ENCODE assay signal across 26 cellular contexts in genomic region chr7:128420773-128421172, GRCh38. TPM values are rescaled to one million over a fixed set of nuclear protein-coding genes. Genes with fewer than 3 reads are reported as not detected.
"Had no signal": no experiment of that assay in that cellular context is flagged by ENCODE, and none has a peak within 500 bp of the region (broad histone marks: within the 10 kb centered on the region; RNA-seq: fewer than 3 reads in every experiment).

No MANE protein-coding gene starts in this region.

- H3K27ac Mint-ChIP-seq: activated CD4-positive, alpha-beta T cell treated with anti-CD3 and anti-CD28 coated beads for 36 hours; activated naive CD8-positive, alpha-beta T cell treated with anti-CD3 and anti-CD28 coated beads for 36 hours; activated T-cell treated with anti-CD3 and anti-CD28 coated beads, Interleukin-2, amount 50 U/mL, for 72 hours; stimulated activated naive CD8-positive, alpha-beta T cell treated with anti-CD3 and anti-CD28 coated beads, Interleukin-15, Interleukin-2, amounts not matched to agents 100 ng/mL and 50 ng/mL, for 24 hours; T-helper 1 cell treated with Interleukin-12 subunit alpha and Interleukin-12 subunit beta and Interleukin-4 antibody, amounts not matched to agents 30 μg/mL and 1 μg/mL, for 36 hours; WTC11 had no signal

- H3K27me3 ChIP-seq: heart right ventricle, ovary, right atrium auricular region, tibial nerve had no signal

- H3K4me1 ChIP-seq: lower lobe of right lung, psoas muscle, right atrium auricular region had no signal

- FAIRE-seq: endometrium had no signal

- H3K36me3 ChIP-seq: cardiac muscle cell, heart right ventricle, lower lobe of right lung, ovary, right atrium auricular region, tibial nerve had no signal

- DNase-seq: activated CD4-positive, alpha-beta T cell treated with anti-CD3 and anti-CD28 coated beads for 36 hours; activated CD4-positive, alpha-beta T cell treated with anti-CD3 and anti-CD28 coated beads, Interleukin-2, amount 50 U/mL, for 4 hours; activated CD8-positive, alpha-beta memory T cell treated with anti-CD3 and anti-CD28 coated beads for 24 hours; activated gamma-delta T cell; activated naive CD8-positive, alpha-beta T cell treated with anti-CD3 and anti-CD28 coated beads for 36 hours; activated T-cell treated with anti-CD3 and anti-CD28 coated beads, Interleukin-2, amount 50 U/mL, for 72 hours; amygdala; effector CD4-positive, alpha-beta T cell; foreskin fibroblast; heart right ventricle; lower lobe of right lung; naive thymus-derived CD4-positive, alpha-beta T cell; psoas muscle; stimulated activated CD4-positive, alpha-beta T cell treated with anti-CD3 and anti-CD28 coated beads, Interleukin-4, amount 100 ng/mL, for 24 hours; T1000 had no signal

- H3K27me3 Mint-ChIP-seq: activated CD4-positive, alpha-beta T cell treated with anti-CD3 and anti-CD28 coated beads for 36 hours; activated naive CD8-positive, alpha-beta T cell treated with anti-CD3 and anti-CD28 coated beads for 36 hours; dendritic cell treated with granulocyte-macrophage colony-stimulating factor and Interleukin-4, amounts not matched to agents 40 ng/mL and 50 ng/mL, for 4 days; stimulated activated naive CD8-positive, alpha-beta T cell treated with anti-CD3 and anti-CD28 coated beads, Interleukin-15, Interleukin-2, amounts not matched to agents 100 ng/mL and 50 ng/mL, for 24 hours had no signal

- ATAC-seq: activated CD4-positive, alpha-beta T cell treated with anti-CD3 and anti-CD28 coated beads for 36 hours; activated T-cell treated with anti-CD3 and anti-CD28 coated beads, Interleukin-2, amount 50 U/mL, for 72 hours; heart right ventricle; left lobe of liver; lower lobe of right lung; naive thymus-derived CD4-positive, alpha-beta T cell; psoas muscle; WTC11 had no signal

- H3K9me3 ChIP-seq: heart right ventricle, lower lobe of right lung, ovary, psoas muscle, right atrium auricular region, tibial nerve had no signal

- H3K4me1 Mint-ChIP-seq: activated CD4-positive, alpha-beta T cell treated with anti-CD3 and anti-CD28 coated beads for 36 hours; WTC11 had no signal

- H3K36me3 Mint-ChIP-seq: activated naive CD8-positive, alpha-beta T cell treated with anti-CD3 and anti-CD28 coated beads for 36 hours; naive thymus-derived CD4-positive, alpha-beta T cell; WTC11 had no signal

- H3K4me3 ChIP-seq: cardiac muscle cell, heart right ventricle, lower lobe of right lung, ovary, psoas muscle, right atrium auricular region, tibial nerve had no signal

- H3K9me3 Mint-ChIP-seq: activated naive CD8-positive, alpha-beta T cell treated with anti-CD3 and anti-CD28 coated beads for 36 hours; activated T-cell treated with anti-CD3 and anti-CD28 coated beads, Interleukin-2, amount 50 U/mL, for 72 hours; dendritic cell treated with granulocyte-macrophage colony-stimulating factor and Interleukin-4, amounts not matched to agents 40 ng/mL and 50 ng/mL, for 4 days; stimulated activated naive CD8-positive, alpha-beta T cell treated with anti-CD3 and anti-CD28 coated beads, Interleukin-15, Interleukin-2, amounts not matched to agents 100 ng/mL and 50 ng/mL, for 24 hours; T-helper 1 cell treated with Interleukin-12 subunit alpha and Interleukin-12 subunit beta and Interleukin-4 antibody, amounts not matched to agents 30 μg/mL and 1 μg/mL, for 36 hours; WTC11 had no signal

- H3K27ac ChIP-seq: cardiac muscle cell, heart right ventricle, lower lobe of right lung, psoas muscle, right atrium auricular region had no signal

- H3K4me3 Mint-ChIP-seq: activated CD4-positive, alpha-beta T cell treated with anti-CD3 and anti-CD28 coated beads for 36 hours; activated naive CD8-positive, alpha-beta T cell treated with anti-CD3 and anti-CD28 coated beads for 36 hours; activated T-cell treated with anti-CD3 and anti-CD28 coated beads, Interleukin-2, amount 50 U/mL, for 72 hours; dendritic cell treated with granulocyte-macrophage colony-stimulating factor and Interleukin-4, amounts not matched to agents 40 ng/mL and 50 ng/mL, for 4 days; naive thymus-derived CD4-positive, alpha-beta T cell; stimulated activated naive CD8-positive, alpha-beta T cell treated with anti-CD3 and anti-CD28 coated beads, Interleukin-15, Interleukin-2, amounts not matched to agents 100 ng/mL and 50 ng/mL, for 24 hours; T-helper 1 cell treated with Interleukin-12 subunit alpha and Interleukin-12 subunit beta and Interleukin-4 antibody, amounts not matched to agents 30 μg/mL and 1 μg/mL, for 36 hours; WTC11 had no signal

RNA-seq across cellular contexts. Expression of gene PRRT4, which starts 59.3 kb away (rescaled TPM):
- total RNA-seq: kidney epithelial cell, left lobe of liver had no signal
